1 cellular context compared by ENCODE assay signal in the genomic region with DNA sequence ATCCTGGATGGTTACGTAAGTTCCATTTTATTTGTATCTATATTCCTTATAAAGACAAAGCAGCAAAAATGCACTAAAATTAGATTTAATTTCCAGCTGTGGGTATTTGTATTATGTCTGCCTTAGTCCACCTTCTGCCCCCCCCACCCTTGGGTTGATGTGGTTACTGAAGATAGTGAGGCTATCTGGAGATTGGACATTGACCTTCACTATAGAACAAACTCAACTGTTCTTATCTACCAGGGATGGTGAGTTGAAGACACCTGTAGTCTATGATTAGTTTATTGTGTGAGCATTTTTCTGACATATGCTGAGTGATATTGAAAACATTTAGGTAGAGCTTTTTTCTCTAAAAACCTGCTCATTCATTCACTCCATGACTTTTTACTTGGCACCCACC.
TF ChIP-seq lines count a peak whose summit lies in the region.

No MANE protein-coding gene starts in this region.

TF ChIP-seq in K562, 482 proteins besides CTCF, POLR2A, EP300 and RAD21 (continued from another document and continues in another):
- TF ChIP-seq NFIC (IDR thresholded peaks at IDR 0.05) (peak; percentile 62), ZNF239 (CRISPR knock-in tag; IDR thresholded peaks at IDR 0.05) (no peak), ZFX (CRISPR knock-in tag; IDR thresholded peaks at IDR 0.05) (no peak), CBX8 (IDR thresholded peaks at IDR 0.05; ENCODE audit: borderline replicate concordance, extremely low read depth, low read depth, low read length, poor library complexity, severe bottlenecking) (no peak), ZNF75A (CRISPR knock-in tag; IDR thresholded peaks at IDR 0.05) (no peak), ZNF780A (CRISPR knock-in tag; IDR thresholded peaks at IDR 0.05) (no peak), POLR2G (IDR thresholded peaks at IDR 0.05; ENCODE audit: low read depth, low read length) (no peak), LEF1 (IDR thresholded peaks at IDR 0.05) (no peak), SLC30A9 (CRISPR knock-in tag; IDR thresholded peaks at IDR 0.05) (no peak), ZNF232 (CRISPR knock-in tag; IDR thresholded peaks at IDR 0.05) (no peak), MTA3 (IDR thresholded peaks at IDR 0.05; ENCODE audit: borderline replicate concordance) (no peak), TGIF2 (CRISPR knock-in tag; IDR thresholded peaks at IDR 0.05) (no peak), SRSF3 (IDR thresholded peaks at IDR 0.05; ENCODE audit: insufficient read depth, low read length) (no peak), ZNF696 (CRISPR knock-in tag; conservative IDR thresholded peaks at IDR 0.05) (no peak), CTBP1 (IDR thresholded peaks at IDR 0.05; ENCODE audit: borderline replicate concordance) (peak; percentile 60), NCOA1 (IDR thresholded peaks at IDR 0.05; ENCODE audit: low read depth) (peak; percentile 22; the same call in 1 of the 2 replicates), MTA2 (IDR thresholded peaks at IDR 0.05; ENCODE audit: low read depth) (peak; percentile 65), ATF3 (IDR thresholded peaks at IDR 0.05) (no peak), ATF3 (CRISPR knock-in tag; conservative IDR thresholded peaks at IDR 0.05) (no peak), HDAC1 (IDR thresholded peaks at IDR 0.05) (0 out of 4 replicates have a peak, but pooled peaks of 1 of the 2 experiments have one; percentile 32), ZNF280A (IDR thresholded peaks at IDR 0.05; ENCODE audit: low read depth, partially characterized antibody) (no peak), ZNF311 (CRISPR knock-in tag; IDR thresholded peaks at IDR 0.05) (no peak), CBFB (CRISPR knock-in tag; IDR thresholded peaks at IDR 0.05) (no peak), KLF13 (tag; IDR thresholded peaks at IDR 0.05; ENCODE audit: borderline replicate concordance, low read depth) (no peak), ZNF561 (CRISPR knock-in tag; conservative IDR thresholded peaks at IDR 0.05) (no peak), UBTF (IDR thresholded peaks at IDR 0.05; ENCODE audit: borderline replicate concordance in 1 of 2, low read depth in 2 of 2, low read length in 2 of 2) (no peak), ZNF586 (CRISPR knock-in tag; conservative IDR thresholded peaks at IDR 0.05) (no peak), ZNF12 (CRISPR knock-in tag; IDR thresholded peaks at IDR 0.05) (no peak), ATF1 (CRISPR knock-in tag; IDR thresholded peaks at IDR 0.05) (no peak), ATF1 (tag; IDR thresholded peaks at IDR 0.05) (no peak), MAZ (CRISPR knock-in tag; conservative IDR thresholded peaks at IDR 0.05 in 1 of 2, IDR thresholded peaks at IDR 0.05 in 1 of 2) (no peak), HEY1 (CRISPR knock-in tag; IDR thresholded peaks at IDR 0.05; ENCODE audit: borderline replicate concordance) (no peak), RBM15 (IDR thresholded peaks at IDR 0.05; ENCODE audit: insufficient read depth, low read length) (no peak), KLF10 (CRISPR knock-in tag; IDR thresholded peaks at IDR 0.05) (no peak), KAT7 (CRISPR knock-in tag; IDR thresholded peaks at IDR 0.05; ENCODE audit: borderline replicate concordance) (no peak), ZNF644 (tag; IDR thresholded peaks at IDR 0.05; ENCODE audit: low read depth) (no peak), ZNF449 (CRISPR knock-in tag; IDR thresholded peaks at IDR 0.05) (no peak), NCOR1 (IDR thresholded peaks at IDR 0.05) (peak; percentile 86), RBM25 (IDR thresholded peaks at IDR 0.05; ENCODE audit: low read depth, low read length, severe bottlenecking) (no peak), ZNF431 (CRISPR knock-in tag; IDR thresholded peaks at IDR 0.05) (no peak), STAT5A (IDR thresholded peaks at IDR 0.05; ENCODE audit: borderline replicate concordance, low read length) (peak; percentile 77), FOXJ3 (CRISPR knock-in tag; IDR thresholded peaks at IDR 0.05) (no peak), ZNF76 (CRISPR knock-in tag; IDR thresholded peaks at IDR 0.05; ENCODE audit: borderline replicate concordance) (no peak), POLR2AphosphoS2 (IDR thresholded peaks at IDR 0.05; ENCODE audit: low read length) (no peak)
- TF ChIP-seq, protein P1, sequence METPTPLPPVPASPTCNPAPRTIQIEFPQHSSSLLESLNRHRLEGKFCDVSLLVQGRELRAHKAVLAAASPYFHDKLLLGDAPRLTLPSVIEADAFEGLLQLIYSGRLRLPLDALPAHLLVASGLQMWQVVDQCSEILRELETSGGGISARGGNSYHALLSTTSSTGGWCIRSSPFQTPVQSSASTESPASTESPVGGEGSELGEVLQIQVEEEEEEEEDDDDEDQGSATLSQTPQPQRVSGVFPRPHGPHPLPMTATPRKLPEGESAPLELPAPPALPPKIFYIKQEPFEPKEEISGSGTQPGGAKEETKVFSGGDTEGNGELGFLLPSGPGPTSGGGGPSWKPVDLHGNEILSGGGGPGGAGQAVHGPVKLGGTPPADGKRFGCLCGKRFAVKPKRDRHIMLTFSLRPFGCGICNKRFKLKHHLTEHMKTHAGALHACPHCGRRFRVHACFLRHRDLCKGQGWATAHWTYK (CRISPR knock-in tag; IDR thresholded peaks at IDR 0.05): no peak
- TF ChIP-seq, protein P2, sequence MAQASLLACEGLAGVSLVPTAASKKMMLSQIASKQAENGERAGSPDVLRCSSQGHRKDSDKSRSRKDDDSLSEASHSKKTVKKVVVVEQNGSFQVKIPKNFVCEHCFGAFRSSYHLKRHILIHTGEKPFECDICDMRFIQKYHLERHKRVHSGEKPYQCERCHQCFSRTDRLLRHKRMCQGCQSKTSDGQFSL (CRISPR knock-in tag; IDR thresholded peaks at IDR 0.05): 0 out of 2 replicates have a peak, but pooled peaks have one; percentile 33
- TF ChIP-seq, protein P2 (tag; IDR thresholded peaks at IDR 0.05): peak in 1 of 2 experiments; percentile 68; a peak in 2 of 4 replicates
- TF ChIP-seq, protein P3, sequence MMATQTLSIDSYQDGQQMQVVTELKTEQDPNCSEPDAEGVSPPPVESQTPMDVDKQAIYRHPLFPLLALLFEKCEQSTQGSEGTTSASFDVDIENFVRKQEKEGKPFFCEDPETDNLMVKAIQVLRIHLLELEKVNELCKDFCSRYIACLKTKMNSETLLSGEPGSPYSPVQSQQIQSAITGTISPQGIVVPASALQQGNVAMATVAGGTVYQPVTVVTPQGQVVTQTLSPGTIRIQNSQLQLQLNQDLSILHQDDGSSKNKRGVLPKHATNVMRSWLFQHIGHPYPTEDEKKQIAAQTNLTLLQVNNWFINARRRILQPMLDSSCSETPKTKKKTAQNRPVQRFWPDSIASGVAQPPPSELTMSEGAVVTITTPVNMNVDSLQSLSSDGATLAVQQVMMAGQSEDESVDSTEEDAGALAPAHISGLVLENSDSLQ (IDR thresholded peaks at IDR 0.05): no peak
- TF ChIP-seq, protein P4, sequence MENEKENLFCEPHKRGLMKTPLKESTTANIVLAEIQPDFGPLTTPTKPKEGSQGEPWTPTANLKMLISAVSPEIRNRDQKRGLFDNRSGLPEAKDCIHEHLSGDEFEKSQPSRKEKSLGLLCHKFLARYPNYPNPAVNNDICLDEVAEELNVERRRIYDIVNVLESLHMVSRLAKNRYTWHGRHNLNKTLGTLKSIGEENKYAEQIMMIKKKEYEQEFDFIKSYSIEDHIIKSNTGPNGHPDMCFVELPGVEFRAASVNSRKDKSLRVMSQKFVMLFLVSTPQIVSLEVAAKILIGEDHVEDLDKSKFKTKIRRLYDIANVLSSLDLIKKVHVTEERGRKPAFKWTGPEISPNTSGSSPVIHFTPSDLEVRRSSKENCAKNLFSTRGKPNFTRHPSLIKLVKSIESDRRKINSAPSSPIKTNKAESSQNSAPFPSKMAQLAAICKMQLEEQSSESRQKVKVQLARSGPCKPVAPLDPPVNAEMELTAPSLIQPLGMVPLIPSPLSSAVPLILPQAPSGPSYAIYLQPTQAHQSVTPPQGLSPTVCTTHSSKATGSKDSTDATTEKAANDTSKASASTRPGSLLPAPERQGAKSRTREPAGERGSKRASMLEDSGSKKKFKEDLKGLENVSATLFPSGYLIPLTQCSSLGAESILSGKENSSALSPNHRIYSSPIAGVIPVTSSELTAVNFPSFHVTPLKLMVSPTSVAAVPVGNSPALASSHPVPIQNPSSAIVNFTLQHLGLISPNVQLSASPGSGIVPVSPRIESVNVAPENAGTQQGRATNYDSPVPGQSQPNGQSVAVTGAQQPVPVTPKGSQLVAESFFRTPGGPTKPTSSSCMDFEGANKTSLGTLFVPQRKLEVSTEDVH (IDR thresholded peaks at IDR 0.05; ENCODE audit: low read depth, partially characterized antibody): no peak
- TF ChIP-seq, protein P5, sequence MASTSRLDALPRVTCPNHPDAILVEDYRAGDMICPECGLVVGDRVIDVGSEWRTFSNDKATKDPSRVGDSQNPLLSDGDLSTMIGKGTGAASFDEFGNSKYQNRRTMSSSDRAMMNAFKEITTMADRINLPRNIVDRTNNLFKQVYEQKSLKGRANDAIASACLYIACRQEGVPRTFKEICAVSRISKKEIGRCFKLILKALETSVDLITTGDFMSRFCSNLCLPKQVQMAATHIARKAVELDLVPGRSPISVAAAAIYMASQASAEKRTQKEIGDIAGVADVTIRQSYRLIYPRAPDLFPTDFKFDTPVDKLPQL (IDR thresholded peaks at IDR 0.05; ENCODE audit: extremely low read depth, insufficient read length): no peak
